Comparison of ENCODE assay signal across 27 cellular contexts in genomic region chr3:14886101-14886500, GRCh38.
"Had no signal": no experiment of that assay in that cellular context is flagged by ENCODE, and none has a peak within 500 bp of the region (broad histone marks: within the 10 kb centered on the region; RNA-seq: fewer than 3 reads in every experiment).

No MANE protein-coding gene starts in this region.

- ATAC-seq: activated T-cell treated with anti-CD3 and anti-CD28 coated beads, Interleukin-2, amount 50 U/mL, for 4 hours; esophagus mucosa; pancreas; stimulated activated naive B cell treated with anti-CD40 and anti-IgM and Interleukin-4, amounts not matched to agents 10 μg/mL and 1 μg/mL and 100 μg/mL, for 72 hours had no signal

- H3K9me3 ChIP-seq: pancreas, prostate gland, tibial nerve had no signal

- H3K9me3 Mint-ChIP-seq: activated B cell treated with CpG ODN at 0.5 μM for 24 hours; activated T-cell treated with anti-CD3 and anti-CD28 coated beads, Interleukin-2, amount 50 U/mL, for 4 hours; activated T-helper 2 cell treated with anti-CD3 and anti-CD28 coated beads, Interferon-gamma antibody, Interleukin-2, Interleukin-4, amounts not matched to agents 10 μg/mL and 5 μg/mL and 100 μg/mL, durations not matched to agents 14 hours and 24 hours and 36 hours; endodermal cell; stimulated activated naive B cell treated with anti-CD40 and anti-IgM and Interleukin-4, amounts not matched to agents 10 μg/mL and 1 μg/mL and 100 μg/mL, for 72 hours; T-helper 2 cell treated with Interferon-gamma antibody and Interleukin-4, amounts not matched to agents 5 μg/mL and 100 μg/mL, for 36 hours had no signal

- H3K4me3 Mint-ChIP-seq: activated B cell treated with CpG ODN at 0.5 μM for 24 hours; endodermal cell; stimulated activated naive B cell treated with anti-CD40 and anti-IgM and Interleukin-4, amounts not matched to agents 10 μg/mL and 1 μg/mL and 100 μg/mL, for 72 hours had no signal

- H3K36me3 Mint-ChIP-seq: stimulated activated naive B cell treated with anti-CD40 and anti-IgM and Interleukin-4, amounts not matched to agents 10 μg/mL and 1 μg/mL and 100 μg/mL, for 72 hours had no signal

- H3K27me3 ChIP-seq: pancreas, tibial nerve had no signal

- H3K4me1 Mint-ChIP-seq: activated B cell treated with CpG ODN at 0.5 μM for 24 hours, endodermal cell had no signal

- H3K27ac ChIP-seq: pancreas, prostate gland, tibial nerve had no signal

- H3K36me3 ChIP-seq: pancreas, prostate gland had no signal

- H3K4me1 ChIP-seq: pancreas, prostate gland had no signal

- H3K4me2 ChIP-seq: smooth muscle cell had no signal

- H3K27ac Mint-ChIP-seq: activated B cell treated with CpG ODN at 0.5 μM for 24 hours; activated T-helper 2 cell treated with anti-CD3 and anti-CD28 coated beads, Interferon-gamma antibody, Interleukin-2, Interleukin-4, amounts not matched to agents 10 μg/mL and 5 μg/mL and 100 μg/mL, durations not matched to agents 14 hours and 24 hours and 36 hours; endodermal cell; stimulated activated naive B cell treated with anti-CD40 and anti-IgM and Interleukin-4, amounts not matched to agents 10 μg/mL and 1 μg/mL and 100 μg/mL, for 72 hours had no signal

- H3K4me3 ChIP-seq: pancreas, prostate gland, smooth muscle cell, tibial nerve had no signal

- DNase-seq: activated B cell treated with CpG ODN at 0.5 μM for 24 hours; activated CD4-positive, alpha-beta T cell treated with anti-CD3 and anti-CD28 coated beads for 4 hours; activated CD4-positive, alpha-beta T cell treated with anti-CD3 and anti-CD28 coated beads, Interleukin-2, amount 50 U/mL, for 48 hours; activated CD8-positive, alpha-beta memory T cell treated with anti-CD3 and anti-CD28 coated beads, Interleukin-2, amount 50 U/mL, for 48 hours; activated T-cell treated with anti-CD3 and anti-CD28 coated beads, Interleukin-2, amount 50 U/mL, for 4 hours; amygdala; central memory CD4-positive, alpha-beta T cell; endodermal cell; foreskin fibroblast; head of caudate nucleus; hippocampal formation; left cardiac atrium; left ventricle myocardium superior; mammary epithelial cell; pancreas; retina; stimulated activated CD4-positive, alpha-beta T cell treated with anti-CD3 and anti-CD28 coated beads, Interleukin-15, amount 100 ng/mL, for 24 hours; stimulated activated CD4-positive, alpha-beta T cell treated with anti-CD3 and anti-CD28 coated beads, Interleukin-2, amount 100 ng/mL, for 24 hours; stimulated activated naive B cell treated with anti-CD40 and anti-IgM and Interleukin-4, amounts not matched to agents 10 μg/mL and 1 μg/mL and 100 μg/mL, for 72 hours; T-helper 1 cell had no signal

- FAIRE-seq: keratinocyte, pancreas had no signal
